In the genomic region with DNA sequence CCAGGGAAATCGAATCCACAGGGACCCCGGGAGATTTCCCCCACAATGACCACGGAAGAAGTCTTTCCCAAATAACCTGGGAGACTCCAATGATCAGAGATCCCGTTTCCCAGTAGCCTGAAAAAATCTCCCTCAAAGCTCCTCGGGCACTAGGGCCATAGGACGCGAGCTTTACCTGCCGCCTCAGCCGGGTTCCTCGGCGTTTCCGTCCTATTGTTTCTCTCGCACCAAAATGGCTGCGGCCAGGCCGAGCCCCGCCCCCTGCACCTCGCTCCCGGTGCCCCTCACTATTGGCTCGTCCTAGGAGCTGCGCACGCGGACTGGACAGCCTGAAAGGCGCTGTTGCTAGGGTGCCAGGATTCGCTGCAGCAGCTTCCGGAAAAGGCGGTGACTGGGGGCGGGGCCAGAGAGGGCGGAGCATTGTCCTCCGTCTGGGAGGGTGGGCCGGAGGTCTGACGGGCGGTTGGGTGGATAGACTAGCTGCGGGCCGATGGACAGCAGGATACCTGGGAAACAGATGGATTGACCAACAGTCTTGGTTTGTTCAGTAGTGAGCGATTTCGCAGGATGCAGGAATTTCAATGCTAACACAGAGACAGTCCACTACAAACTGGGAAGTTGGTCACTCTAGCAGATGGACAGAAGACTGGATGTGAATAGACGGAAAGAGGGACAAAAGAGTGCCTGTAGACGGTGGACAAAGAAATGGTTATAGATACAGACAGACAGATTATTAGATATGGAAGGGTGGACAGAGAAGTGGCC, we compare ENCODE assay signal across 1 cellular context.
TF ChIP-seq lines count a peak whose summit lies in the region.

A gene with protein sequence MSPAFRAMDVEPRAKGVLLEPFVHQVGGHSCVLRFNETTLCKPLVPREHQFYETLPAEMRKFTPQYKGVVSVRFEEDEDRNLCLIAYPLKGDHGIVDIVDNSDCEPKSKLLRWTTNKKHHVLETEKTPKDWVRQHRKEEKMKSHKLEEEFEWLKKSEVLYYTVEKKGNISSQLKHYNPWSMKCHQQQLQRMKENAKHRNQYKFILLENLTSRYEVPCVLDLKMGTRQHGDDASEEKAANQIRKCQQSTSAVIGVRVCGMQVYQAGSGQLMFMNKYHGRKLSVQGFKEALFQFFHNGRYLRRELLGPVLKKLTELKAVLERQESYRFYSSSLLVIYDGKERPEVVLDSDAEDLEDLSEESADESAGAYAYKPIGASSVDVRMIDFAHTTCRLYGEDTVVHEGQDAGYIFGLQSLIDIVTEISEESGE (minus strand): TSS at position 240 of the 765 bp plus-strand sequence. CDS start 21,930 bp downstream, outside the sequence.

TF ChIP-seq in HEK293, 187 proteins besides CTCF, POLR2A, EP300 and RAD21 (continued from another document):
- TF ChIP-seq ZBTB11 (tag by site-specific recombination; conservative IDR thresholded peaks at IDR 0.05; ENCODE audit: low read depth): peak; percentile 35; the same call in 1 of the 2 replicates
- TF ChIP-seq ZNF518A (tag by site-specific recombination; conservative IDR thresholded peaks at IDR 0.05; ENCODE audit: low read depth): peak; percentile 39; the same call in 1 of the 2 replicates
- 0 out of 2 replicates have a peak, but pooled peaks have one; percentile 32 for TF ChIP-seq ZNF660 (tag by site-specific recombination; IDR thresholded peaks at IDR 0.05)
- no peak for TF ChIP-seq ZNF169 (tag by site-specific recombination; IDR thresholded peaks at IDR 0.05)
- TF ChIP-seq ZNF433 (tag by site-specific recombination; IDR thresholded peaks at IDR 0.05; ENCODE audit: low read depth): no peak
- no peak for TF ChIP-seq ZNF146 (tag by site-specific recombination; IDR thresholded peaks at IDR 0.05)
- peak; percentile 32 for TF ChIP-seq ZBTB26 (tag by site-specific recombination; optimal IDR thresholded peaks at IDR 0.05)
- peak; percentile 54; the same call in 1 of the 2 replicates for TF ChIP-seq ZNF560 (tag by site-specific recombination; IDR thresholded peaks at IDR 0.05; ENCODE audit: borderline replicate concordance)
- peak; percentile 52; the same call in 1 of the 2 replicates for TF ChIP-seq BCL11A (tag by site-specific recombination; IDR thresholded peaks at IDR 0.05; ENCODE audit: low read depth)
- TF ChIP-seq KLF1 (tag by site-specific recombination; IDR thresholded peaks at IDR 0.05): peak; percentile 37; the same call in 1 of the 2 replicates
- TF ChIP-seq SP3 (tag by site-specific recombination; IDR thresholded peaks at IDR 0.05): peak; percentile 98
- TF ChIP-seq ZNF549 (tag by site-specific recombination; IDR thresholded peaks at IDR 0.05): no peak
- TF ChIP-seq KLF9 (tag by site-specific recombination; IDR thresholded peaks at IDR 0.05; ENCODE audit: low read depth): peak; percentile 91
- peak; percentile 99 for TF ChIP-seq SP2 (tag by site-specific recombination; IDR thresholded peaks at IDR 0.05)
- peak; percentile 1; the same call in 1 of the 2 replicates for TF ChIP-seq ZBTB20 (tag by site-specific recombination; IDR thresholded peaks at IDR 0.05)
- no peak for TF ChIP-seq ZNF571 (tag by site-specific recombination; IDR thresholded peaks at IDR 0.05)
- TF ChIP-seq, protein P1, sequence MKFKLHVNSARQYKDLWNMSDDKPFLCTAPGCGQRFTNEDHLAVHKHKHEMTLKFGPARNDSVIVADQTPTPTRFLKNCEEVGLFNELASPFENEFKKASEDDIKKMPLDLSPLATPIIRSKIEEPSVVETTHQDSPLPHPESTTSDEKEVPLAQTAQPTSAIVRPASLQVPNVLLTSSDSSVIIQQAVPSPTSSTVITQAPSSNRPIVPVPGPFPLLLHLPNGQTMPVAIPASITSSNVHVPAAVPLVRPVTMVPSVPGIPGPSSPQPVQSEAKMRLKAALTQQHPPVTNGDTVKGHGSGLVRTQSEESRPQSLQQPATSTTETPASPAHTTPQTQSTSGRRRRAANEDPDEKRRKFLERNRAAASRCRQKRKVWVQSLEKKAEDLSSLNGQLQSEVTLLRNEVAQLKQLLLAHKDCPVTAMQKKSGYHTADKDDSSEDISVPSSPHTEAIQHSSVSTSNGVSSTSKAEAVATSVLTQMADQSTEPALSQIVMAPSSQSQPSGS (tag by site-specific recombination; IDR thresholded peaks at IDR 0.05; ENCODE audit: low read depth): no peak
- TF ChIP-seq ZBTB17 (tag by site-specific recombination; IDR thresholded peaks at IDR 0.05): peak; percentile 96
- peak; percentile 84 for TF ChIP-seq ZNF366 (tag by site-specific recombination; conservative IDR thresholded peaks at IDR 0.05)
- TF ChIP-seq, protein P2, sequence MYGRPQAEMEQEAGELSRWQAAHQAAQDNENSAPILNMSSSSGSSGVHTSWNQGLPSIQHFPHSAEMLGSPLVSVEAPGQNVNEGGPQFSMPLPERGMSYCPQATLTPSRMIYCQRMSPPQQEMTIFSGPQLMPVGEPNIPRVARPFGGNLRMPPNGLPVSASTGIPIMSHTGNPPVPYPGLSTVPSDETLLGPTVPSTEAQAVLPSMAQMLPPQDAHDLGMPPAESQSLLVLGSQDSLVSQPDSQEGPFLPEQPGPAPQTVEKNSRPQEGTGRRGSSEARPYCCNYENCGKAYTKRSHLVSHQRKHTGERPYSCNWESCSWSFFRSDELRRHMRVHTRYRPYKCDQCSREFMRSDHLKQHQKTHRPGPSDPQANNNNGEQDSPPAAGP (tag by site-specific recombination; IDR thresholded peaks at IDR 0.05): no peak
- TF ChIP-seq ZNF341 (tag by site-specific recombination; IDR thresholded peaks at IDR 0.05; ENCODE audit: low read depth): 0 out of 2 replicates have a peak, but pooled peaks have one; percentile 11
- peak; percentile 48; the same call in 1 of the 2 replicates for TF ChIP-seq KLF10 (tag by site-specific recombination; IDR thresholded peaks at IDR 0.05)
- no peak for TF ChIP-seq ZFP69B (tag by site-specific recombination; IDR thresholded peaks at IDR 0.05)
